In genomic region chr2:132038883-132039235, GRCh38 we compare ENCODE assay signal across 7 cellular contexts.
DNase-seq lines count a peak whose midpoint lies in the region; ATAC-seq and TF ChIP-seq lines count a peak whose summit lies in the region.
"Not testable (repeated sequence)": the region's sequence is repeated elsewhere in the genome, so short reads cannot be mapped to it uniquely, and the experiment has no call there.

No MANE protein-coding gene starts in this region.

- not testable (repeated sequence) for BruUV-seq in OCI-LY7 (replicated peaks; lab: Mats Ljungman, UMichigan)

- POLR2A ChIA-PET in OCI-LY7 (lab: Charles Lee); naive thymus-derived CD4-positive, alpha-beta T cell (lab: Charles Lee): not testable (repeated sequence)

- peaks cover 32% of the 10 kb centered on the region for H3K27me3 Mint-ChIP-seq in activated naive CD4-positive, alpha-beta T cell treated with anti-CD3 and anti-CD28 coated beads, Interleukin-2, amount 50 U/mL, for 24 hours
- H3K27me3 Mint-ChIP-seq in endodermal cell (ENCODE audit: insufficient read depth) = peaks cover 60% of the 10 kb centered on the region
- peaks cover 32 to 44% (median 37%) of the 10 kb centered on the region in 5 donors for H3K27me3 Mint-ChIP-seq in naive thymus-derived CD4-positive, alpha-beta T cell

- H2AFZ ChIP-seq in OCI-LY7 (ENCODE audit: low read length) = not testable (repeated sequence)

- not testable (repeated sequence) for H3K9me2 ChIP-seq in OCI-LY7 (ENCODE audit: insufficient read depth, low read length)

- peak overlapping the region; percentile 76 for H3K4me2 ChIP-seq in OCI-LY7 (ENCODE audit: low read length)

- H3K4me3 Mint-ChIP-seq in activated naive CD4-positive, alpha-beta T cell treated with anti-CD3 and anti-CD28 coated beads, Interleukin-2, amount 50 U/mL, for 24 hours = peak overlapping the region; percentile 35
- peak overlapping the region; percentile 71 for H3K4me3 Mint-ChIP-seq in endodermal cell
- peak overlapping the region in 8 of 10 donors; percentile 17 to 67 (median 48) for H3K4me3 Mint-ChIP-seq in naive thymus-derived CD4-positive, alpha-beta T cell

- H3K4me1 ChIP-seq in OCI-LY7 (ENCODE audit: insufficient read depth, low read length, poor library complexity, severe bottlenecking); endodermal cell (ENCODE audit: control insufficient read depth, insufficient read depth, low read length); iPS DF 6.9 (ENCODE audit: control insufficient read depth, insufficient read depth, low read length); naive thymus-derived CD4-positive, alpha-beta T cell (ENCODE audit: control insufficient read depth in 2 of 2, insufficient read depth in 2 of 2, low read length in 2 of 2): not testable (repeated sequence)

- ATAC-seq in naive thymus-derived CD4-positive, alpha-beta T cell = not testable (repeated sequence)

- not testable (repeated sequence) for H3K27ac ChIP-seq in OCI-LY7 (ENCODE audit: low read depth, low read length, poor library complexity, severe bottlenecking); endodermal cell (ENCODE audit: low read depth, low read length); iPS DF 6.9 (ENCODE audit: low read length); naive thymus-derived CD4-positive, alpha-beta T cell (ENCODE audit: low read depth, low read length)

- TF ChIP-seq CTCF in OCI-LY7 (conservative IDR thresholded peaks at IDR 0.05; ENCODE audit: low read length); endodermal cell (conservative IDR thresholded peaks at IDR 0.05): not testable (repeated sequence)

- H3K4me3 ChIP-seq in H7 (ENCODE audit: insufficient read depth, low read depth, low read length) = peak overlapping the region; percentile 43; the same call in 1 of the 2 replicates
- peak overlapping the region; percentile 65 for H3K4me3 ChIP-seq in OCI-LY7 (ENCODE audit: low read depth, low read length, poor library complexity, severe bottlenecking)
- H3K4me3 ChIP-seq in endodermal cell (ENCODE audit: low read length) = peak overlapping the region; percentile 74
- H3K4me3 ChIP-seq in iPS DF 6.9 (ENCODE audit: low read length) = peak overlapping the region; percentile 68; the same call in 1 of the 2 replicates
- not testable (repeated sequence) for H3K4me3 ChIP-seq in naive thymus-derived CD4-positive, alpha-beta T cell (ENCODE audit: low read length)
- peak overlapping the region; percentile 54 for H3K4me3 ChIP-seq in skeletal muscle cell (ENCODE audit: low read depth, low read length)

- intact Hi-C loops in OCI-LY7 (cut with micrococcal nuclease; ENCODE audit: unreplicated experiment) = loop anchor here (10.0 kb wide), 1 partner anchor 96 kb away; no protein-coding TSS in a partner anchor
- intact Hi-C loops in naive thymus-derived CD4-positive, alpha-beta T cell (cut with micrococcal nuclease) = not testable (repeated sequence)

- not testable (repeated sequence) for H3K36me3 Mint-ChIP-seq in activated naive CD4-positive, alpha-beta T cell treated with anti-CD3 and anti-CD28 coated beads, Interleukin-2, amount 50 U/mL, for 24 hours; endodermal cell (ENCODE audit: low read depth); naive thymus-derived CD4-positive, alpha-beta T cell

- not testable (repeated sequence) for H3K27ac Mint-ChIP-seq in activated naive CD4-positive, alpha-beta T cell treated with anti-CD3 and anti-CD28 coated beads, Interleukin-2, amount 50 U/mL, for 24 hours; endodermal cell; naive thymus-derived CD4-positive, alpha-beta T cell

- 32% methylated on average over 1 of the region's 1 CpG; no CpG with 5 or more reads in 1 of the 2 experiments for WGBS in endodermal cell (ENCODE audit: insufficient coverage in 1 of 2, insufficient read length in 1 of 2), 2 experiments
- WGBS in iPS DF 6.9 (ENCODE audit: insufficient coverage, insufficient read length) = no CpG with 5 or more reads among the region's 1 CpG

- DNase-seq in H7; OCI-LY7 (ENCODE audit: low spot score); endodermal cell; iPS DF 6.9 (ENCODE audit: low read depth, low spot score); naive thymus-derived CD4-positive, alpha-beta T cell; skeletal muscle cell (ENCODE audit: low read depth): not testable (repeated sequence)

- not testable (repeated sequence) for H3K9ac ChIP-seq in endodermal cell (ENCODE audit: extremely low read depth, low read length, poor library complexity, severe bottlenecking)

- H3K79me2 ChIP-seq in OCI-LY7 (ENCODE audit: insufficient read depth, low read depth, low read length) = not testable (repeated sequence)

- not testable (repeated sequence) for H3K4me1 Mint-ChIP-seq in activated naive CD4-positive, alpha-beta T cell treated with anti-CD3 and anti-CD28 coated beads, Interleukin-2, amount 50 U/mL, for 24 hours; endodermal cell; naive thymus-derived CD4-positive, alpha-beta T cell

- CTCF ChIA-PET in OCI-LY7 (lab: Charles Lee; ENCODE audit: unreplicated experiment); naive thymus-derived CD4-positive, alpha-beta T cell (lab: Charles Lee): not testable (repeated sequence)

- peaks cover 13% of the 10 kb centered on the region for H3K9me3 Mint-ChIP-seq in activated naive CD4-positive, alpha-beta T cell treated with anti-CD3 and anti-CD28 coated beads, Interleukin-2, amount 50 U/mL, for 24 hours
- H3K9me3 Mint-ChIP-seq in endodermal cell = not testable (repeated sequence)
- peaks cover 0 to 16% (median 5%) of the 10 kb centered on the region in 11 donors for H3K9me3 Mint-ChIP-seq in naive thymus-derived CD4-positive, alpha-beta T cell

- not testable (repeated sequence) for H3K9me3 ChIP-seq in OCI-LY7 (ENCODE audit: low read length); endodermal cell (ENCODE audit: control insufficient read depth, low read length); iPS DF 6.9 (ENCODE audit: control insufficient read depth, insufficient read depth, low read length); naive thymus-derived CD4-positive, alpha-beta T cell (ENCODE audit: control insufficient read depth in 2 of 3, low read length in 3 of 3)

- not testable (repeated sequence) for H4K20me1 ChIP-seq in OCI-LY7 (ENCODE audit: insufficient read depth, low read length)

- H3K36me3 ChIP-seq in H7 (replicated peaks; ENCODE audit: control insufficient read depth, insufficient read depth, low read length); OCI-LY7 (ENCODE audit: insufficient read depth, low read length); endodermal cell (ENCODE audit: control insufficient read depth, insufficient read depth, low read length); iPS DF 6.9 (ENCODE audit: control insufficient read depth, insufficient read depth, low read length); naive thymus-derived CD4-positive, alpha-beta T cell (ENCODE audit: control insufficient read depth in 2 of 3, insufficient read depth in 3 of 3, low read length in 3 of 3): not testable (repeated sequence)

- H3K27me3 ChIP-seq in H7 (ENCODE audit: control insufficient read depth, insufficient read depth, low read length) = peaks cover 34% of the 10 kb centered on the region
- peaks cover 47% of the 10 kb centered on the region for H3K27me3 ChIP-seq in endodermal cell (ENCODE audit: control insufficient read depth, insufficient read depth, low read length, poor library complexity, severe bottlenecking)
- not testable (repeated sequence) for H3K27me3 ChIP-seq in iPS DF 6.9 (ENCODE audit: control insufficient read depth, insufficient read depth, low read length); naive thymus-derived CD4-positive, alpha-beta T cell (ENCODE audit: control insufficient read depth in 2 of 2, insufficient read depth in 2 of 2, low read length in 2 of 2)
